Comparison of ENCODE assay signal across 1 cellular context in genomic region chr16:85138073-85138824, GRCh38.
TF ChIP-seq lines count a peak whose summit lies in the region.

No MANE protein-coding gene starts in this region.

TF ChIP-seq in H1, 55 proteins besides CTCF, POLR2A, EP300 and RAD21:
- TF ChIP-seq HDAC6 (IDR thresholded peaks at IDR 0.05; ENCODE audit: low read depth, low read length): no peak
- TF ChIP-seq TEAD4 (IDR thresholded peaks at IDR 0.05; ENCODE audit: low read depth, low read length): no peak
- TF ChIP-seq CTBP2 (IDR thresholded peaks at IDR 0.05; ENCODE audit: borderline replicate concordance, insufficient read depth, insufficient read length, low read length): no peak
- TF ChIP-seq SIN3A (conservative IDR thresholded peaks at IDR 0.05 in 1 of 2, IDR thresholded peaks at IDR 0.05 in 1 of 2; ENCODE audit: low read depth in 1 of 2, low read length in 2 of 2): no peak
- no peak for TF ChIP-seq BCL11A (IDR thresholded peaks at IDR 0.05; ENCODE audit: low read depth in 2 of 2, low read length in 2 of 2)
- TF ChIP-seq NANOG (IDR thresholded peaks at IDR 0.05; ENCODE audit: insufficient read depth, low read depth, low read length, poor library complexity, severe bottlenecking): no peak
- TF ChIP-seq, protein P1, sequence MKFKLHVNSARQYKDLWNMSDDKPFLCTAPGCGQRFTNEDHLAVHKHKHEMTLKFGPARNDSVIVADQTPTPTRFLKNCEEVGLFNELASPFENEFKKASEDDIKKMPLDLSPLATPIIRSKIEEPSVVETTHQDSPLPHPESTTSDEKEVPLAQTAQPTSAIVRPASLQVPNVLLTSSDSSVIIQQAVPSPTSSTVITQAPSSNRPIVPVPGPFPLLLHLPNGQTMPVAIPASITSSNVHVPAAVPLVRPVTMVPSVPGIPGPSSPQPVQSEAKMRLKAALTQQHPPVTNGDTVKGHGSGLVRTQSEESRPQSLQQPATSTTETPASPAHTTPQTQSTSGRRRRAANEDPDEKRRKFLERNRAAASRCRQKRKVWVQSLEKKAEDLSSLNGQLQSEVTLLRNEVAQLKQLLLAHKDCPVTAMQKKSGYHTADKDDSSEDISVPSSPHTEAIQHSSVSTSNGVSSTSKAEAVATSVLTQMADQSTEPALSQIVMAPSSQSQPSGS (IDR thresholded peaks at IDR 0.05; ENCODE audit: low read length): no peak
- no peak for TF ChIP-seq JUND (IDR thresholded peaks at IDR 0.05; ENCODE audit: low read length)
- no peak for TF ChIP-seq CHD7 (IDR thresholded peaks at IDR 0.05; ENCODE audit: insufficient replicate concordance, low read length)
- no peak for TF ChIP-seq CBX5 (IDR thresholded peaks at IDR 0.05; ENCODE audit: low read depth, low read length)
- TF ChIP-seq MAFK (IDR thresholded peaks at IDR 0.05; ENCODE audit: low read depth, low read length): no peak
